18 cellular contexts compared by ENCODE assay signal in the genomic region with DNA sequence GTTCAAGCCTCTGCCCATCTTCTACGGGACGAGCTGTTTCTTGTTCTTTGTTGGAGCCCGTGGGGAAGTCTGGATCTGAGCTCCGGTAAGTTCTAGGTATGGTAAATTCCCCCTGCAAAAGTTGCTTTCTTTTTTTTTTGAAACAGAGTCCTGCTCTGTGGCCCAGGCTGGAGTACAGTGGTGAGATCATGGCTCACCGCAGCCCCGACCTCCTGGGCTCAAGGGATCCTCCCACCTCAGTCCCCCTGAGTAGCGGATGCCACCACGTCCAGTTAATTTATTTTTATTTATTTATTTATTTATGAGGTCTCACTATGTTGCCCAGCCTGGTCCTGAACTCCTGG. TPM values are rescaled to one million over a fixed set of nuclear protein-coding genes. Genes with fewer than 3 reads are reported as not detected.
DNase-seq lines count a peak whose midpoint lies in the region; ATAC-seq and TF ChIP-seq lines count a peak whose summit lies in the region.
"Had no signal": no experiment of that assay in that cellular context is flagged by ENCODE, and none has a peak within 500 bp of the region (broad histone marks: within the 10 kb centered on the region; RNA-seq: fewer than 3 reads in every experiment).

No MANE protein-coding gene starts in this region.

- TF ChIP-seq CTCF in GM06990 (IDR thresholded peaks at IDR 0.05; ENCODE audit: insufficient read depth, low read length, poor library complexity, severe bottlenecking), result no peak
- no peak for TF ChIP-seq CTCF in SU-DHL-6 (IDR thresholded peaks at IDR 0.05; ENCODE audit: insufficient read depth, low read length, poor library complexity, severe bottlenecking)

- H2AFZ ChIP-seq in SU-DHL-6 (ENCODE audit: low read depth, low read length, severe bottlenecking), result no peak overlapping the region

- peak overlapping the region; percentile 65 for H3K9ac ChIP-seq in SU-DHL-6 (ENCODE audit: low read length)

- H4K20me1 ChIP-seq in SU-DHL-6 (ENCODE audit: low read depth, low read length), result no peaks in the 10 kb centered on the region

- intact Hi-C loops in left ventricle myocardium superior (cut with micrococcal nuclease), result no loop called here

- no peak for DNase-seq in GM06990 (ENCODE audit: extremely low read depth, insufficient read length)
- no peak for DNase-seq in NCI-H748 treated with DMSO at 0.1 percent for 48 hours (lab: John Stamatoyannopoulos, UW)
- DNase-seq in left ventricle myocardium superior, result no peak
- DNase-seq: CD8-positive, alpha-beta memory T cell; effector CD4-positive, alpha-beta T cell; hippocampal formation; IMR-90; NCI-H774; right lobe of liver; thyroid gland had no signal

- peak overlapping the region; percentile 19; the same call in 1 of the 2 replicates for H3K4me3 ChIP-seq in GM06990 (replicated peaks; ENCODE audit: low read depth, low read length)
- H3K4me3 ChIP-seq in SU-DHL-6 (ENCODE audit: insufficient read depth, low read length, poor library complexity, severe bottlenecking), result peak overlapping the region; percentile 45
- H3K4me3 ChIP-seq: cardiac muscle cell, right lobe of liver, thyroid gland had no signal

- ATAC-seq in GM19438 (IDR thresholded peaks at IDR 0.05; ENCODE audit: low read depth, unreplicated experiment) (peak; percentile 37), HG03025 (IDR thresholded peaks at IDR 0.05; ENCODE audit: low FRiP score, unreplicated experiment) (peak; percentile 13), HG02970 (IDR thresholded peaks at IDR 0.05; ENCODE audit: low FRiP score, unreplicated experiment) (no peak), HG02610 (IDR thresholded peaks at IDR 0.05; ENCODE audit: unreplicated experiment) (no peak), left ventricle myocardium superior (no peak)
- ATAC-seq: right lobe of liver, T-cell had no signal

- H3K9me3 ChIP-seq in SU-DHL-6 (ENCODE audit: insufficient read depth, low read length), result no peaks in the 10 kb centered on the region
- H3K9me3 ChIP-seq: right lobe of liver, thyroid gland had no signal

- peaks cover 64% of the 10 kb centered on the region for H3K79me2 ChIP-seq in SU-DHL-6 (ENCODE audit: insufficient read depth, low read length)

- H3K27me3 ChIP-seq in GM06990 (replicated peaks; ENCODE audit: control insufficient read depth, insufficient read depth, low read length) (no peaks in the 10 kb centered on the region), SU-DHL-6 (ENCODE audit: low read length) (no peaks in the 10 kb centered on the region)
- H3K27me3 ChIP-seq: cardiac muscle cell, right lobe of liver, thyroid gland had no signal

- peaks cover 1% of the 10 kb centered on the region; the same call in 1 of the 2 replicates for H3K36me3 ChIP-seq in GM06990 (ENCODE audit: control insufficient read depth, insufficient read depth, low read length)
- H3K36me3 ChIP-seq in SU-DHL-6 (ENCODE audit: low read length), result no peaks in the 10 kb centered on the region
- H3K36me3 ChIP-seq: cardiac muscle cell, right lobe of liver, thyroid gland had no signal

- H3K4me2 ChIP-seq in SU-DHL-6 (ENCODE audit: low read depth, low read length, poor library complexity, severe bottlenecking), result peak overlapping the region; percentile 96

- no peaks in the 10 kb centered on the region for H3K9me2 ChIP-seq in SU-DHL-6 (replicated peaks; ENCODE audit: insufficient read depth, low read length)

- peaks cover 49% of the 10 kb centered on the region for H3F3A ChIP-seq in SU-DHL-6 (ENCODE audit: insufficient read depth)

- H3K27ac ChIP-seq in SU-DHL-6 (ENCODE audit: low read depth, low read length), result peak overlapping the region; percentile 97
- H3K27ac ChIP-seq: cardiac muscle cell, right lobe of liver, thyroid gland, VCaP had no signal

RNA-seq across cellular contexts. Expression of gene MOB2, which starts 35.5 kb away (rescaled TPM):
- total RNA-seq in left ventricle myocardium superior, result 52.8 TPM

RNA-seq across cellular contexts. Expression of gene DUSP8, which starts 50.0 kb away (rescaled TPM):
- total RNA-seq in left ventricle myocardium superior, result 7.7 TPM

Comparison
In these comparisons a context has a peak if more than half of its experiments do, and no peak if none do; other contexts are left out.
1. ATAC-seq: peak in GM19438 (single experiment) and HG03025 (single experiment); none in HG02970 (single experiment), HG02610 (single experiment) and left ventricle myocardium superior (single experiment).